In genomic region chr10:92942226-92942625, GRCh38 we compare ENCODE assay signal across 7 cellular contexts.
"Had no signal": no experiment of that assay in that cellular context is flagged by ENCODE, and none has a peak within 500 bp of the region (broad histone marks: within the 10 kb centered on the region; RNA-seq: fewer than 3 reads in every experiment).

No MANE protein-coding gene starts in this region.

- DNase-seq: GDM1, GF-D8 had no signal

- H3K4me3 ChIP-seq: GM12878 had no signal

- FAIRE-seq: GM12878, GM12891, GM12892, GM18507, GM19239 had no signal

- ATAC-seq: GM12878 had no signal
